Comparison of ENCODE assay signal across 3 cellular contexts in the genomic region with DNA sequence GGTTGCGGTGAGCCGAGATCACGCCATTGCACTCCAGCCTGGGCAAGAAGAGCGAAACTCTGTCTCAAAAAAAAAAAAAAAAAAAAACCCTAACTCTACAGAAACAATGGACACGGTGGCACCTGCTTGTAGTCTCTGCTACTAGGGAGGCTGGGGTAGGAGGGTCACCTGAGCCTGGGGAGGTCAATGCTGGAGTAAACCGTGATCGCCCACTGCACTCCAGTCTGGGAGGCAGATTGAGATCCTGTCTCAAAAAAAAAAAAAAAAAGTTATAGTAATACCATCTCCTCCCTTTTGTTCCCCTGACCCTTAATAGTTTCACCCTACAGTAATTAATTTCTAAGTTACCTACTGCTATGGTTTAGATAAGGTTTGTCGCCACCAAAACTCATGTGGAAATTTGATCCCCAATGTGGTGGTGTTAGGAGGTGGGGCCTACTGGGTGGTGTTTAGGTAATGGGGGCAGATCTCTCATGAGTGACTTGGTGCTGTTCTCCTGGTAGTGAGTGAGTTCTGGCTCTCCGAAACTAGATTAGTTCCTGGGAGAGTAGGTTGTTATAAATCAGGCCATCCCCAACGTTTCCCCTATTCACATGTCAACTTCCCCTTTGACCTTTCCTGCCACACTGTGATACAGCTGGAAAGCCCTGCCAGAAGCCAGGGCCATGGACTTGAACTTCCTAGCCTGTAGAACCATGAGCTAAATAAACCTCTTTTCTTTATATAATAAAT.
TF ChIP-seq lines count a peak whose summit lies in the region.

No MANE protein-coding gene starts in this region.

TF ChIP-seq in GM12891, 5 proteins besides CTCF, POLR2A, EP300 and RAD21:
- TF ChIP-seq TAF1 (IDR thresholded peaks at IDR 0.05; ENCODE audit: low read depth, low read length) (no peak), POU2F2 (IDR thresholded peaks at IDR 0.05; ENCODE audit: low read depth, low read length) (no peak), SPI1 (IDR thresholded peaks at IDR 0.05; ENCODE audit: low read depth, low read length) (no peak), PAX5 (IDR thresholded peaks at IDR 0.05; ENCODE audit: insufficient read depth, low read length, severe bottlenecking) (no peak), POLR2AphosphoS5 (IDR thresholded peaks at IDR 0.05; ENCODE audit: low read depth, low read length) (no peak)

TF ChIP-seq in HEK293, 187 proteins besides CTCF, POLR2A, EP300 and RAD21 (continues in another document):
- TF ChIP-seq ZNF600 (tag by site-specific recombination; IDR thresholded peaks at IDR 0.05) (peak; percentile 48; the same call in 1 of the 2 replicates), KLF10 (tag by site-specific recombination; IDR thresholded peaks at IDR 0.05) (no peak), ZNF664 (tag by site-specific recombination; IDR thresholded peaks at IDR 0.05) (no peak), ZNF777 (tag by site-specific recombination; IDR thresholded peaks at IDR 0.05; ENCODE audit: borderline replicate concordance) (no peak), ZNF621 (tag by site-specific recombination; IDR thresholded peaks at IDR 0.05) (no peak), ZBTB1 (tag by site-specific recombination; IDR thresholded peaks at IDR 0.05) (no peak), ZNF157 (tag by site-specific recombination; IDR thresholded peaks at IDR 0.05) (no peak), MZF1 (tag by site-specific recombination; IDR thresholded peaks at IDR 0.05; ENCODE audit: borderline replicate concordance) (peak; percentile 41; the same call in 1 of the 2 replicates), GLIS2 (tag by site-specific recombination; IDR thresholded peaks at IDR 0.05) (no peak), OSR2 (tag by site-specific recombination; IDR thresholded peaks at IDR 0.05) (0 out of 2 replicates have a peak, but pooled peaks have one; percentile 27), TRIM28 (IDR thresholded peaks at IDR 0.05; ENCODE audit: borderline replicate concordance, low read length) (no peak), ZXDB (tag by site-specific recombination; IDR thresholded peaks at IDR 0.05) (no peak), SCRT2 (tag by site-specific recombination; IDR thresholded peaks at IDR 0.05) (no peak), WT1 (tag by site-specific recombination; IDR thresholded peaks at IDR 0.05) (0 out of 2 replicates have a peak, but pooled peaks have one; percentile 25), ZNF473 (tag by site-specific recombination; IDR thresholded peaks at IDR 0.05) (no peak), ZNF837 (tag by site-specific recombination; IDR thresholded peaks at IDR 0.05) (no peak), ZFP37 (tag by site-specific recombination; IDR thresholded peaks at IDR 0.05) (no peak), ZNF792 (tag by site-specific recombination; IDR thresholded peaks at IDR 0.05) (no peak), SP7 (tag by site-specific recombination; IDR thresholded peaks at IDR 0.05) (0 out of 2 replicates have a peak, but pooled peaks have one; percentile 17)
- TF ChIP-seq, protein P1, sequence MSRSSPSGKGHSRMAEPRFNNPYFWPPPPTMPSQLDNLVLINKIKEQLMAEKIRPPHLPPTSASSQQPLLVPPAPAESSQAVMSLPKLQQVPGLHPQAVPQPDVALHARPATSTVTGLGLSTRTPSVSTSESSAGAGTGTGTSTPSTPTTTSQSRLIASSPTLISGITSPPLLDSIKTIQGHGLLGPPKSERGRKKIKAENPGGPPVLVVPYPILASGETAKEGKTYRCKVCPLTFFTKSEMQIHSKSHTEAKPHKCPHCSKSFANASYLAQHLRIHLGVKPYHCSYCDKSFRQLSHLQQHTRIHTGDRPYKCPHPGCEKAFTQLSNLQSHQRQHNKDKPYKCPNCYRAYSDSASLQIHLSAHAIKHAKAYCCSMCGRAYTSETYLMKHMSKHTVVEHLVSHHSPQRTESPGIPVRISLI (tag by site-specific recombination; IDR thresholded peaks at IDR 0.05), result peak; percentile 56; the same call in 1 of the 2 replicates
- TF ChIP-seq, protein P2, sequence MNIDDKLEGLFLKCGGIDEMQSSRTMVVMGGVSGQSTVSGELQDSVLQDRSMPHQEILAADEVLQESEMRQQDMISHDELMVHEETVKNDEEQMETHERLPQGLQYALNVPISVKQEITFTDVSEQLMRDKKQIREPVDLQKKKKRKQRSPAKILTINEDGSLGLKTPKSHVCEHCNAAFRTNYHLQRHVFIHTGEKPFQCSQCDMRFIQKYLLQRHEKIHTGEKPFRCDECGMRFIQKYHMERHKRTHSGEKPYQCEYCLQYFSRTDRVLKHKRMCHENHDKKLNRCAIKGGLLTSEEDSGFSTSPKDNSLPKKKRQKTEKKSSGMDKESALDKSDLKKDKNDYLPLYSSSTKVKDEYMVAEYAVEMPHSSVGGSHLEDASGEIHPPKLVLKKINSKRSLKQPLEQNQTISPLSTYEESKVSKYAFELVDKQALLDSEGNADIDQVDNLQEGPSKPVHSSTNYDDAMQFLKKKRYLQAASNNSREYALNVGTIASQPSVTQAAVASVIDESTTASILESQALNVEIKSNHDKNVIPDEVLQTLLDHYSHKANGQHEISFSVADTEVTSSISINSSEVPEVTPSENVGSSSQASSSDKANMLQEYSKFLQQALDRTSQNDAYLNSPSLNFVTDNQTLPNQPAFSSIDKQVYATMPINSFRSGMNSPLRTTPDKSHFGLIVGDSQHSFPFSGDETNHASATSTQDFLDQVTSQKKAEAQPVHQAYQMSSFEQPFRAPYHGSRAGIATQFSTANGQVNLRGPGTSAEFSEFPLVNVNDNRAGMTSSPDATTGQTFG (tag by site-specific recombination; IDR thresholded peaks at IDR 0.05; ENCODE audit: borderline replicate concordance), result no peak
- TF ChIP-seq, protein P3, sequence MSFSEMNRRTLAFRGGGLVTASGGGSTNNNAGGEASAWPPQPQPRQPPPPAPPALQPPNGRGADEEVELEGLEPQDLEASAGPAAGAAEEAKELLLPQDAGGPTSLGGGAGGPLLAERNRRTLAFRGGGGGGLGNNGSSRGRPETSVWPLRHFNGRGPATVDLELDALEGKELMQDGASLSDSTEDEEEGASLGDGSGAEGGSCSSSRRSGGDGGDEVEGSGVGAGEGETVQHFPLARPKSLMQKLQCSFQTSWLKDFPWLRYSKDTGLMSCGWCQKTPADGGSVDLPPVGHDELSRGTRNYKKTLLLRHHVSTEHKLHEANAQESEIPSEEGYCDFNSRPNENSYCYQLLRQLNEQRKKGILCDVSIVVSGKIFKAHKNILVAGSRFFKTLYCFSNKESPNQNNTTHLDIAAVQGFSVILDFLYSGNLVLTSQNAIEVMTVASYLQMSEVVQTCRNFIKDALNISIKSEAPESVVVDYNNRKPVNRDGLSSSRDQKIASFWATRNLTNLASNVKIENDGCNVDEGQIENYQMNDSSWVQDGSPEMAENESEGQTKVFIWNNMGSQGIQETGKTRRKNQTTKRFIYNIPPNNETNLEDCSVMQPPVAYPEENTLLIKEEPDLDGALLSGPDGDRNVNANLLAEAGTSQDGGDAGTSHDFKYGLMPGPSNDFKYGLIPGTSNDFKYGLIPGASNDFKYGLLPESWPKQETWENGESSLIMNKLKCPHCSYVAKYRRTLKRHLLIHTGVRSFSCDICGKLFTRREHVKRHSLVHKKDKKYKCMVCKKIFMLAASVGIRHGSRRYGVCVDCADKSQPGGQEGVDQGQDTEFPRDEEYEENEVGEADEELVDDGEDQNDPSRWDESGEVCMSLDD (tag by site-specific recombination; IDR thresholded peaks at IDR 0.05), result no peak
- TF ChIP-seq, protein P4, sequence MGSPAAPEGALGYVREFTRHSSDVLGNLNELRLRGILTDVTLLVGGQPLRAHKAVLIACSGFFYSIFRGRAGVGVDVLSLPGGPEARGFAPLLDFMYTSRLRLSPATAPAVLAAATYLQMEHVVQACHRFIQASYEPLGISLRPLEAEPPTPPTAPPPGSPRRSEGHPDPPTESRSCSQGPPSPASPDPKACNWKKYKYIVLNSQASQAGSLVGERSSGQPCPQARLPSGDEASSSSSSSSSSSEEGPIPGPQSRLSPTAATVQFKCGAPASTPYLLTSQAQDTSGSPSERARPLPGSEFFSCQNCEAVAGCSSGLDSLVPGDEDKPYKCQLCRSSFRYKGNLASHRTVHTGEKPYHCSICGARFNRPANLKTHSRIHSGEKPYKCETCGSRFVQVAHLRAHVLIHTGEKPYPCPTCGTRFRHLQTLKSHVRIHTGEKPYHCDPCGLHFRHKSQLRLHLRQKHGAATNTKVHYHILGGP (tag by site-specific recombination; IDR thresholded peaks at IDR 0.05), result no peak

TF ChIP-seq in K562, 482 proteins besides CTCF, POLR2A, EP300 and RAD21 (continues in another document):
- TF ChIP-seq CBFA2T3 (IDR thresholded peaks at IDR 0.05) (peak; percentile 39), ZNF384 (IDR thresholded peaks at IDR 0.05; ENCODE audit: low read depth, low read length) (0 out of 2 replicates have a peak, but pooled peaks have one; percentile 16), ZFX (CRISPR knock-in tag; IDR thresholded peaks at IDR 0.05) (0 out of 2 replicates have a peak, but pooled peaks have one; percentile 12), POLR2H (tag; IDR thresholded peaks at IDR 0.05; ENCODE audit: low read depth) (no peak), SMARCA4 (IDR thresholded peaks at IDR 0.05) (0 out of 2 replicates have a peak, but pooled peaks have one; percentile 24), ZNF668 (CRISPR knock-in tag; IDR thresholded peaks at IDR 0.05) (no peak), NR2C1 (IDR thresholded peaks at IDR 0.05) (peak; percentile 81), NR2C1 (tag; IDR thresholded peaks at IDR 0.05) (peak; percentile 90), TBL1XR1 (IDR thresholded peaks at IDR 0.05; ENCODE audit: low read length in 2 of 2) (no peak), CBX1 (IDR thresholded peaks at IDR 0.05; ENCODE audit: low read depth) (no peak), KDM1A (IDR thresholded peaks at IDR 0.05) (peak in 1 of 2 experiments; percentile 22; a peak in 1 of 4 replicates), NCOA2 (IDR thresholded peaks at IDR 0.05; ENCODE audit: partially characterized antibody in 2 of 2) (no peak)
- TF ChIP-seq, protein P5, sequence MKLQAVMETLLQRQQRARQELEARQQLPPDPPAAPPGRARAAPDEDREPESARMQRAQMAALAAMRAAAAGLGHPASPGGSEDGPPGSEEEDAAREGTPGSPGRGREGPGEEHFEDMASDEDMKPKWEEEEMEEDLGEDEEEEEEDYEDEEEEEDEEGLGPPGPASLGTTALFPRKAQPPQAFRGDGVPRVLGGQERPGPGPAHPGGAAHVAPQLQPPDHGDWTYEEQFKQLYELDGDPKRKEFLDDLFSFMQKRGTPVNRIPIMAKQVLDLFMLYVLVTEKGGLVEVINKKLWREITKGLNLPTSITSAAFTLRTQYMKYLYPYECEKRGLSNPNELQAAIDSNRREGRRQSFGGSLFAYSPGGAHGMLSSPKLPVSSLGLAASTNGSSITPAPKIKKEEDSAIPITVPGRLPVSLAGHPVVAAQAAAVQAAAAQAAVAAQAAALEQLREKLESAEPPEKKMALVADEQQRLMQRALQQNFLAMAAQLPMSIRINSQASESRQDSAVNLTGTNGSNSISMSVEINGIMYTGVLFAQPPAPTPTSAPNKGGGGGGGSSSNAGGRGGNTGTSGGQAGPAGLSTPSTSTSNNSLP (IDR thresholded peaks at IDR 0.05; ENCODE audit: borderline replicate concordance, low read depth, low read length), result peak; percentile 62; the same call in 1 of the 2 replicates
- TF ChIP-seq, protein P6, sequence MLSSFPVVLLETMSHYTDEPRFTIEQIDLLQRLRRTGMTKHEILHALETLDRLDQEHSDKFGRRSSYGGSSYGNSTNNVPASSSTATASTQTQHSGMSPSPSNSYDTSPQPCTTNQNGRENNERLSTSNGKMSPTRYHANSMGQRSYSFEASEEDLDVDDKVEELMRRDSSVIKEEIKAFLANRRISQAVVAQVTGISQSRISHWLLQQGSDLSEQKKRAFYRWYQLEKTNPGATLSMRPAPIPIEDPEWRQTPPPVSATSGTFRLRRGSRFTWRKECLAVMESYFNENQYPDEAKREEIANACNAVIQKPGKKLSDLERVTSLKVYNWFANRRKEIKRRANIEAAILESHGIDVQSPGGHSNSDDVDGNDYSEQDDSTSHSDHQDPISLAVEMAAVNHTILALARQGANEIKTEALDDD (IDR thresholded peaks at IDR 0.05), result peak; percentile 93
- TF ChIP-seq, protein P7, sequence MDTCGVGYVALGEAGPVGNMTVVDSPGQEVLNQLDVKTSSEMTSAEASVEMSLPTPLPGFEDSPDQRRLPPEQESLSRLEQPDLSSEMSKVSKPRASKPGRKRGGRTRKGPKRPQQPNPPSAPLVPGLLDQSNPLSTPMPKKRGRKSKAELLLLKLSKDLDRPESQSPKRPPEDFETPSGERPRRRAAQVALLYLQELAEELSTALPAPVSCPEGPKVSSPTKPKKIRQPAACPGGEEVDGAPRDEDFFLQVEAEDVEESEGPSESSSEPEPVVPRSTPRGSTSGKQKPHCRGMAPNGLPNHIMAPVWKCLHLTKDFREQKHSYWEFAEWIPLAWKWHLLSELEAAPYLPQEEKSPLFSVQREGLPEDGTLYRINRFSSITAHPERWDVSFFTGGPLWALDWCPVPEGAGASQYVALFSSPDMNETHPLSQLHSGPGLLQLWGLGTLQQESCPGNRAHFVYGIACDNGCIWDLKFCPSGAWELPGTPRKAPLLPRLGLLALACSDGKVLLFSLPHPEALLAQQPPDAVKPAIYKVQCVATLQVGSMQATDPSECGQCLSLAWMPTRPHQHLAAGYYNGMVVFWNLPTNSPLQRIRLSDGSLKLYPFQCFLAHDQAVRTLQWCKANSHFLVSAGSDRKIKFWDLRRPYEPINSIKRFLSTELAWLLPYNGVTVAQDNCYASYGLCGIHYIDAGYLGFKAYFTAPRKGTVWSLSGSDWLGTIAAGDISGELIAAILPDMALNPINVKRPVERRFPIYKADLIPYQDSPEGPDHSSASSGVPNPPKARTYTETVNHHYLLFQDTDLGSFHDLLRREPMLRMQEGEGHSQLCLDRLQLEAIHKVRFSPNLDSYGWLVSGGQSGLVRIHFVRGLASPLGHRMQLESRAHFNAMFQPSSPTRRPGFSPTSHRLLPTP (IDR thresholded peaks at IDR 0.05; ENCODE audit: borderline replicate concordance, extremely low read depth, insufficient read length), result no peak
- TF ChIP-seq, protein P8, sequence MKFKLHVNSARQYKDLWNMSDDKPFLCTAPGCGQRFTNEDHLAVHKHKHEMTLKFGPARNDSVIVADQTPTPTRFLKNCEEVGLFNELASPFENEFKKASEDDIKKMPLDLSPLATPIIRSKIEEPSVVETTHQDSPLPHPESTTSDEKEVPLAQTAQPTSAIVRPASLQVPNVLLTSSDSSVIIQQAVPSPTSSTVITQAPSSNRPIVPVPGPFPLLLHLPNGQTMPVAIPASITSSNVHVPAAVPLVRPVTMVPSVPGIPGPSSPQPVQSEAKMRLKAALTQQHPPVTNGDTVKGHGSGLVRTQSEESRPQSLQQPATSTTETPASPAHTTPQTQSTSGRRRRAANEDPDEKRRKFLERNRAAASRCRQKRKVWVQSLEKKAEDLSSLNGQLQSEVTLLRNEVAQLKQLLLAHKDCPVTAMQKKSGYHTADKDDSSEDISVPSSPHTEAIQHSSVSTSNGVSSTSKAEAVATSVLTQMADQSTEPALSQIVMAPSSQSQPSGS (CRISPR knock-in tag; IDR thresholded peaks at IDR 0.05), result no peak
- TF ChIP-seq, protein P9, sequence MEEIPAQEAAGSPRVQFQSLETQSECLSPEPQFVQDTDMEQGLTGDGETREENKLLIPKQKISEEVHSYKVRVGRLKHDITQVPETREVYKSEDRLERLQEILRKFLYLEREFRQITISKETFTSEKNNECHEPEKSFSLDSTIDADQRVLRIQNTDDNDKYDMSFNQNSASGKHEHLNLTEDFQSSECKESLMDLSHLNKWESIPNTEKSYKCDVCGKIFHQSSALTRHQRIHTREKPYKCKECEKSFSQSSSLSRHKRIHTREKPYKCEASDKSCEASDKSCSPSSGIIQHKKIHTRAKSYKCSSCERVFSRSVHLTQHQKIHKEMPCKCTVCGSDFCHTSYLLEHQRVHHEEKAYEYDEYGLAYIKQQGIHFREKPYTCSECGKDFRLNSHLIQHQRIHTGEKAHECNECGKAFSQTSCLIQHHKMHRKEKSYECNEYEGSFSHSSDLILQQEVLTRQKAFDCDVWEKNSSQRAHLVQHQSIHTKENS (CRISPR knock-in tag; IDR thresholded peaks at IDR 0.05), result no peak
